In the genomic region with DNA sequence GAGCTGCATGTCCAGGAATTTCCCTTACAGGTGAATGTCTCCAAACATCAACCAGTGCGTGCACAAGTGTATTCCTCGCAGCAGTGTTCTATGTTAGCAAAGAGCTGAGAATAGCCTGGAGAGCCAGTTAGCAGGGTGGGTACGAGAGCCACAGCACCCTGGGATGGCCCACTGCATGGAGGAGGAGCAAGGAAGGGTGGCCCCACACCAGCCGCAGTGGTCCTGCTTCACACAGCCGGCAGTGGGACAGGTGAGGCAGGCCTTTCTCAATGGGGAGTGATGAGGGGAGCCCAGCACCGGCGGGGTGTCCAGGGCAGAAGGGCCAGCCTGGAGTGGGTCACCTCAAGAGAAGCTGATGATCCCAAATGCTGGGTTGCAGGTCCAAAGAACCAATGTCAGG, we compare ENCODE assay signal across 17 cellular contexts.
A peak's percentile ranks its signal among the peaks of the same experiment; 100 is the strongest.
DNase-seq lines count a peak whose midpoint lies in the region; ATAC-seq and TF ChIP-seq lines count a peak whose summit lies in the region.
"Had no signal": no experiment of that assay in that cellular context is flagged by ENCODE, and none has a peak within 500 bp of the region (broad histone marks: within the 10 kb centered on the region; RNA-seq: fewer than 3 reads in every experiment).

No MANE protein-coding gene starts in this region.

- intact Hi-C loops in Right ventricle myocardium inferior (cut with DNase I) (no loop called here), left ventricle myocardium superior (cut with micrococcal nuclease) (no loop called here), posterior vena cava (cut with DNase I) (no loop called here), transverse colon (cut with DNase I; ENCODE audit: low total_unique reads) (no loop called here)

- H3K4me1 ChIP-seq in mesenchymal stem cell (ENCODE audit: control insufficient read depth, insufficient read depth, low read depth, low read length) (no peaks in the 10 kb centered on the region), transverse colon (no peaks in the 10 kb centered on the region)
- H3K4me1 ChIP-seq: A549, BE2C had no signal

- H3K36me3 ChIP-seq in mesenchymal stem cell (ENCODE audit: control insufficient read depth in 1 of 2, insufficient read depth in 2 of 2, low read depth in 1 of 2, low read length in 2 of 2), result no peaks in the 10 kb centered on the region
- H3K36me3 ChIP-seq in transverse colon, result no peaks in the 10 kb centered on the region
- H3K36me3 ChIP-seq: BE2C had no signal

- no peak overlapping the region for H2BK15ac ChIP-seq in mesenchymal stem cell (ENCODE audit: low read depth, poor library complexity, severe bottlenecking)

- no peak overlapping the region for H2AK5ac ChIP-seq in mesenchymal stem cell (ENCODE audit: low read length, severe bottlenecking)

- peaks cover 20% of the 10 kb centered on the region for H3K9me3 Mint-ChIP-seq in osteocyte (ENCODE audit: unreplicated experiment)
- H3K9me3 Mint-ChIP-seq: CD4-positive, alpha-beta memory T cell had no signal

- no peak overlapping the region for H4K91ac ChIP-seq in mesenchymal stem cell (ENCODE audit: low read length)

- no peaks in the 10 kb centered on the region for H3K79me1 ChIP-seq in mesenchymal stem cell (replicated peaks; ENCODE audit: low read length, poor library complexity, severe bottlenecking)

- TF ChIP-seq EP300 in transverse colon (IDR thresholded peaks at IDR 0.05; ENCODE audit: low read depth), result no peak

- no peak overlapping the region for H2BK12ac ChIP-seq in mesenchymal stem cell (ENCODE audit: low read length in 2 of 2)

- H3K9me3 ChIP-seq in mesenchymal stem cell (ENCODE audit: control insufficient read depth, low read length) (no peaks in the 10 kb centered on the region), transverse colon (no peaks in the 10 kb centered on the region)
- H3K9me3 ChIP-seq: A549 had no signal

- no peak for TF ChIP-seq POLR2A in transverse colon (IDR thresholded peaks at IDR 0.05)

- H3K4ac ChIP-seq in mesenchymal stem cell (ENCODE audit: low read depth in 1 of 2, low read length in 2 of 2), result no peak overlapping the region

- H3K14ac ChIP-seq in mesenchymal stem cell (ENCODE audit: low read length in 2 of 2), result no peak overlapping the region

- H3K27me3 ChIP-seq in mesenchymal stem cell (ENCODE audit: control insufficient read depth in 1 of 2, insufficient read depth in 1 of 2, low read length in 2 of 2) (no peaks in the 10 kb centered on the region), transverse colon (no peaks in the 10 kb centered on the region)
- H3K27me3 ChIP-seq: BE2C had no signal

- in situ Hi-C loops in transverse colon (cut with MboI; ENCODE audit: low pct_ligation_motif_present in 1 of 4, low pct_unique_long_range_greater_than_20kb in 1 of 4, low sequenced_read_pairs in 3 of 4), result no loop called here

- no peak for ATAC-seq in Right ventricle myocardium inferior
- no peak for ATAC-seq in left ventricle myocardium superior
- ATAC-seq: A549, GM12878, GM23338, HepG2 had no signal

- peak; percentile 18 for DNase-seq in Right ventricle myocardium inferior (ENCODE audit: missing footprints)
- no peak for DNase-seq in left ventricle myocardium superior
- DNase-seq in islet precursor cell, result peak; percentile 45
- peak; percentile 66 for DNase-seq in posterior vena cava (ENCODE audit: low spot score)
- no peak for DNase-seq in osteocyte (ENCODE audit: extremely low spot score, unreplicated experiment)
- no peak for DNase-seq in mesenchymal stem cell
- DNase-seq in transverse colon, result no peak
- DNase-seq: BE2C; CD4-positive, alpha-beta memory T cell; DMS79; HCEC 1CT; HFFc6 had no signal

- no peak overlapping the region for H4K8ac ChIP-seq in mesenchymal stem cell (ENCODE audit: low read length)

- no peaks in the 10 kb centered on the region for H3K27me3 Mint-ChIP-seq in osteocyte (ENCODE audit: unreplicated experiment)
- H3K27me3 Mint-ChIP-seq: CD4-positive, alpha-beta memory T cell had no signal

- no peak overlapping the region for H3K27ac Mint-ChIP-seq in osteocyte (ENCODE audit: unreplicated experiment)
- H3K27ac Mint-ChIP-seq: CD4-positive, alpha-beta memory T cell; GM23338; HFFc6 had no signal

- H3K4me3 ChIP-seq in mesenchymal stem cell (ENCODE audit: insufficient read depth in 1 of 2, low read depth in 1 of 2, low read length in 2 of 2) (no peak overlapping the region), transverse colon (no peak overlapping the region)
- H3K4me3 ChIP-seq: A549, GM12878, GM23338 had no signal

- H3K18ac ChIP-seq in mesenchymal stem cell (ENCODE audit: low read depth in 1 of 2, low read length in 2 of 2), result no peak overlapping the region

- no peak overlapping the region for H2AFZ ChIP-seq in mesenchymal stem cell (ENCODE audit: low read depth, low read length)
- H2AFZ ChIP-seq: GM23338 had no signal

- H3K23ac ChIP-seq in mesenchymal stem cell (ENCODE audit: low read length in 2 of 2), result no peak overlapping the region

- H3K4me1 Mint-ChIP-seq in osteocyte (ENCODE audit: unreplicated experiment), result no peaks in the 10 kb centered on the region
- H3K4me1 Mint-ChIP-seq: CD4-positive, alpha-beta memory T cell had no signal

- no peak overlapping the region for H3K4me2 ChIP-seq in mesenchymal stem cell (ENCODE audit: low read length, poor library complexity, severe bottlenecking)
- H3K4me2 ChIP-seq: A549, GM23338 had no signal

- H2BK120ac ChIP-seq in mesenchymal stem cell (ENCODE audit: low read depth, low read length), result no peak overlapping the region

- H3K27ac ChIP-seq in mesenchymal stem cell (ENCODE audit: low read length, poor library complexity, severe bottlenecking), result no peak overlapping the region
- H3K27ac ChIP-seq in transverse colon, result no peak overlapping the region
- H3K27ac ChIP-seq: A549, C4-2B had no signal

- H3K36me3 Mint-ChIP-seq in osteocyte (ENCODE audit: unreplicated experiment), result peaks cover 2% of the 10 kb centered on the region
- H3K36me3 Mint-ChIP-seq: CD4-positive, alpha-beta memory T cell had no signal

- no peak overlapping the region for H3K9ac ChIP-seq in mesenchymal stem cell (ENCODE audit: low read length)

- WGBS in mesenchymal stem cell, result 79% methylated on average over 7 of the region's 7 CpGs
- WGBS in transverse colon (ENCODE audit: low coverage in 1 of 2), 2 donors, result 93 to 100% methylated on average over 2 to 7 of the region's 7 CpGs

- TF ChIP-seq CTCF in osteocyte (IDR thresholded peaks at IDR 0.05) (no peak), transverse colon (IDR thresholded peaks at IDR 0.05) (no peak)

- no peak overlapping the region for H2BK5ac ChIP-seq in mesenchymal stem cell (ENCODE audit: low read depth, low read length, poor library complexity, severe bottlenecking)

- H3K4me3 Mint-ChIP-seq in osteocyte (ENCODE audit: unreplicated experiment), result no peak overlapping the region
- H3K4me3 Mint-ChIP-seq: CD4-positive, alpha-beta memory T cell; GM23338; HFFc6 had no signal

Comparison
In these comparisons a context has a peak if more than half of its experiments do, and no peak if none do; other contexts are left out.
1. DNase-seq: peak in Right ventricle myocardium inferior (single experiment), islet precursor cell (single experiment) and posterior vena cava (single experiment); none in left ventricle myocardium superior (single experiment), osteocyte (single experiment), mesenchymal stem cell (single experiment) and transverse colon (single experiment).